11 cellular contexts compared by ENCODE assay signal in genomic region chr12:28240853-28241252, GRCh38.
"Had no signal": no experiment of that assay in that cellular context is flagged by ENCODE, and none has a peak within 500 bp of the region (broad histone marks: within the 10 kb centered on the region; RNA-seq: fewer than 3 reads in every experiment).

No MANE protein-coding gene starts in this region.

- H3K4me3 ChIP-seq: GM23248, GM23338, HAP-1 had no signal

- H3K27ac ChIP-seq: GM23248 had no signal

- H3K9me3 Mint-ChIP-seq: GM23338, HFFc6 had no signal

- H2AFZ ChIP-seq: GM23248, GM23338 had no signal

- ATAC-seq: GM23338, HCT116 had no signal

- H3K4me3 Mint-ChIP-seq: GM23338, H9, HFFc6 had no signal

- H3K9ac ChIP-seq: GM23248 had no signal

- H3K4me2 ChIP-seq: GM23338 had no signal

- H3K27ac Mint-ChIP-seq: GM23338, H9, HFFc6 had no signal

- H3K36me3 ChIP-seq: HAP-1 had no signal

- DNase-seq: GM23248, GOT3, H7, H9, HCEC 1CT, HFFc6 had no signal

- FAIRE-seq: H1, H54 had no signal

- H3K9me3 ChIP-seq: HAP-1 had no signal
